ENCODE assay signal across 27 cellular contexts in genomic region chr6:11123978-11124377, GRCh38. TPM values are rescaled to one million over a fixed set of nuclear protein-coding genes. Genes with fewer than 3 reads are reported as not detected.
DNase-seq lines count a peak whose midpoint lies in the region; ATAC-seq and TF ChIP-seq lines count a peak whose summit lies in the region.
"Had no signal": no experiment of that assay in that cellular context is flagged by ENCODE, and none has a peak within 500 bp of the region (broad histone marks: within the 10 kb centered on the region; RNA-seq: fewer than 3 reads in every experiment).

No MANE protein-coding gene starts in this region.

- no peak for ATAC-seq in HG03159 (IDR thresholded peaks at IDR 0.05; ENCODE audit: unreplicated experiment)
- no peak for ATAC-seq in activated naive CD8-positive, alpha-beta T cell treated with anti-CD3 and anti-CD28 coated beads, Interleukin-2, amount 50 U/mL, for 24 hours
- ATAC-seq: right cardiac atrium had no signal

- H3K36me3 Mint-ChIP-seq in HFFc6 (ENCODE audit: low read depth) (peaks cover 14% of the 10 kb centered on the region), glutamatergic neuron (ENCODE audit: unreplicated experiment) (peaks cover 5% of the 10 kb centered on the region)
- H3K36me3 Mint-ChIP-seq in activated naive CD8-positive, alpha-beta T cell treated with anti-CD3 and anti-CD28 coated beads, Interleukin-2, amount 50 U/mL, for 24 hours (ENCODE audit: low read depth) = peaks cover 20% of the 10 kb centered on the region

- no peak overlapping the region for H3K27ac ChIP-seq in A673 (ENCODE audit: low read depth, low read length, poor library complexity, severe bottlenecking)
- H3K27ac ChIP-seq: dorsolateral prefrontal cortex, stomach, thyroid gland had no signal

- H3K27ac Mint-ChIP-seq in HFFc6 = no peak overlapping the region; the same call in 1 of the 2 replicates
- H3K27ac Mint-ChIP-seq in glutamatergic neuron (ENCODE audit: unreplicated experiment) = no peak overlapping the region
- no peak overlapping the region for H3K27ac Mint-ChIP-seq in activated naive CD8-positive, alpha-beta T cell treated with anti-CD3 and anti-CD28 coated beads, Interleukin-2, amount 50 U/mL, for 24 hours
- H3K27ac Mint-ChIP-seq: activated naive CD8-positive, alpha-beta T cell; activated T-cell treated with anti-CD3 and anti-CD28 coated beads, Interleukin-2, amount 50 U/mL, for 24 hours had no signal

- H3K4me3 ChIP-seq in A673 (ENCODE audit: low read depth, low read length, poor library complexity, severe bottlenecking) (no peak overlapping the region), cardiac fibroblast (replicated peaks in 1 of 2; ENCODE audit: low read depth in 2 of 2, low read length in 2 of 2) (no peak overlapping the region)
- H3K4me3 ChIP-seq: stomach, thyroid gland had no signal

- H3K9me3 Mint-ChIP-seq in HFFc6 (no peaks in the 10 kb centered on the region), glutamatergic neuron (ENCODE audit: unreplicated experiment) (peaks cover 2% of the 10 kb centered on the region)
- H3K9me3 Mint-ChIP-seq in activated naive CD8-positive, alpha-beta T cell treated with anti-CD3 and anti-CD28 coated beads, Interleukin-2, amount 50 U/mL, for 24 hours = no peaks in the 10 kb centered on the region
- H3K9me3 Mint-ChIP-seq: activated T-cell treated with anti-CD3 and anti-CD28 coated beads, Interleukin-2, amount 50 U/mL, for 24 hours; CD8-positive, alpha-beta memory T cell had no signal

- peaks cover 1% of the 10 kb centered on the region; the same call in 1 of the 2 replicates for H3K27me3 Mint-ChIP-seq in HFFc6 (ENCODE audit: insufficient read depth)
- H3K27me3 Mint-ChIP-seq in glutamatergic neuron (ENCODE audit: unreplicated experiment) = no peaks in the 10 kb centered on the region
- no peaks in the 10 kb centered on the region for H3K27me3 Mint-ChIP-seq in activated naive CD8-positive, alpha-beta T cell treated with anti-CD3 and anti-CD28 coated beads, Interleukin-2, amount 50 U/mL, for 24 hours
- H3K27me3 Mint-ChIP-seq: activated naive CD8-positive, alpha-beta T cell; activated T-cell treated with anti-CD3 and anti-CD28 coated beads, Interleukin-2, amount 50 U/mL, for 24 hours; CD8-positive, alpha-beta memory T cell had no signal

- BruUV-seq in A673 (replicated peaks; lab: Mats Ljungman, UMichigan) = no TSS peak

- DNase-seq in A673 (ENCODE audit: low spot score) = no peak
- no peak for DNase-seq in HFFc6
- DNase-seq in cardiac fibroblast (ENCODE audit: low read depth in 2 of 2) = no peak
- no peak for DNase-seq in glutamatergic neuron
- DNase-seq in RKO (ENCODE audit: low spot score) = no peak
- DNase-seq in COR-L47 (lab: John Stamatoyannopoulos, UW) = no peak
- DNase-seq in activated naive CD8-positive, alpha-beta T cell treated with anti-CD3 and anti-CD28 coated beads, Interleukin-2, amount 50 U/mL, for 24 hours = no peak
- DNase-seq: activated CD4-positive, CD25-positive, alpha-beta regulatory T cell; activated effector memory CD4-positive, alpha-beta T cell treated with anti-CD3 and anti-CD28 coated beads, Interleukin-2, amount 50 U/mL, for 16 hours; activated T-cell treated with anti-CD3 and anti-CD28 coated beads, Interleukin-2, amount 50 U/mL, for 24 hours; anterior cingulate cortex; CD8-positive, alpha-beta memory T cell; DMS 273 treated with DMSO at 0.1 percent for 48 hours; dorsolateral prefrontal cortex; IMR-90; mesendoderm; NCI-H1092 treated with DMSO at 0.1 percent for 48 hours; NCI-H524 treated with DMSO at 0.1 percent for 48 hours; OCI-M1; right cardiac atrium; stimulated activated CD4-positive, alpha-beta T cell treated with anti-CD3 and anti-CD28 coated beads, Interleukin-2, amount 100 ng/mL, for 48 hours; stomach; thyroid gland had no signal

- intact Hi-C loops in A673 (cut with micrococcal nuclease; ENCODE audit: unreplicated experiment) = no loop called here

- no peaks in the 10 kb centered on the region for H3K27me3 ChIP-seq in A673 (replicated peaks; ENCODE audit: insufficient read depth, low read depth, low read length, poor library complexity)
- H3K27me3 ChIP-seq: dorsolateral prefrontal cortex, stomach, thyroid gland had no signal

- no peak overlapping the region for H3K4me3 Mint-ChIP-seq in HFFc6
- H3K4me3 Mint-ChIP-seq in glutamatergic neuron (ENCODE audit: unreplicated experiment) = no peak overlapping the region
- H3K4me3 Mint-ChIP-seq in activated naive CD8-positive, alpha-beta T cell treated with anti-CD3 and anti-CD28 coated beads, Interleukin-2, amount 50 U/mL, for 24 hours = no peak overlapping the region
- H3K4me3 Mint-ChIP-seq: activated naive CD8-positive, alpha-beta T cell; activated T-cell treated with anti-CD3 and anti-CD28 coated beads, Interleukin-2, amount 50 U/mL, for 24 hours; CD8-positive, alpha-beta memory T cell had no signal

- peaks cover 29% of the 10 kb centered on the region for H3K4me1 Mint-ChIP-seq in HFFc6 (ENCODE audit: low read depth)
- H3K4me1 Mint-ChIP-seq in glutamatergic neuron (ENCODE audit: low read depth, unreplicated experiment) = peaks cover 3% of the 10 kb centered on the region
- H3K4me1 Mint-ChIP-seq in activated naive CD8-positive, alpha-beta T cell treated with anti-CD3 and anti-CD28 coated beads, Interleukin-2, amount 50 U/mL, for 24 hours = peaks cover 30% of the 10 kb centered on the region

- CTCF ChIA-PET in A673 (lab: Charles Lee) = no interaction called here

- no peaks in the 10 kb centered on the region for H3K36me3 ChIP-seq in A673 (ENCODE audit: insufficient read depth, low read length, poor library complexity, severe bottlenecking)
- H3K36me3 ChIP-seq: thyroid gland had no signal

- POLR2A ChIA-PET in A673 (lab: Charles Lee; ENCODE audit: low non-redundant PET) = no interaction called here

- TF ChIP-seq CTCF in A673 (conservative IDR thresholded peaks at IDR 0.05; ENCODE audit: low read depth, low read length) (peak; percentile 19; the same call in 1 of the 2 replicates), HFFc6 (IDR thresholded peaks at IDR 0.05) (peak; percentile 39; the same call in 1 of the 2 replicates), cardiac fibroblast (IDR thresholded peaks at IDR 0.05; ENCODE audit: low read depth, low read length) (peak; percentile 27), glutamatergic neuron (IDR thresholded peaks at IDR 0.05; ENCODE audit: partially characterized antibody, unreplicated experiment) (peak; percentile 32)

- peaks cover 24% of the 10 kb centered on the region for H3K4me1 ChIP-seq in A673 (ENCODE audit: insufficient read depth, low read length, poor library complexity, severe bottlenecking)
- H3K4me1 ChIP-seq: thyroid gland had no signal

- no peaks in the 10 kb centered on the region for H3K9me3 ChIP-seq in A673 (ENCODE audit: low read depth, low read length, poor library complexity, severe bottlenecking)
- H3K9me3 ChIP-seq: stomach, thyroid gland had no signal

RNA-seq across cellular contexts. Expression of gene ERVFRD-1, which starts 12.5 kb away (rescaled TPM):
- 0.09 and 0.11 TPM in 2 replicates for total RNA-seq in A673 (2021)
- not detected for total RNA-seq in HFFc6 (2021; fragmentation: NEBNext Ultra II Directional; extraction: Animal tissue kit (Norgen Biotek cat#: 25700))
- total RNA-seq in glutamatergic neuron (ENCODE audit: unreplicated experiment) = not detected
- total RNA-seq: CD8-positive, alpha-beta memory T cell; fibroblast of lung; IMR-90; T-helper 1 cell treated with Interleukin-12 subunit alpha and Interleukin-12 subunit beta and Interleukin-4 antibody, amounts not matched to agents 30 ng/mL and 1 ng/mL, for 36 hours; thyroid gland had no signal

RNA-seq across cellular contexts. Expression of gene SMIM13, which starts 30.3 kb away (rescaled TPM):
- total RNA-seq in A673 (2021) (16.8 and 18.9 TPM in 2 replicates), glutamatergic neuron (ENCODE audit: unreplicated experiment) (10.6 TPM)
- total RNA-seq in HFFc6 (2021; fragmentation: NEBNext Ultra II Directional; extraction: Animal tissue kit (Norgen Biotek cat#: 25700)) = 10 to 100 TPM; 11.9 to 16.5 (median 13.3) TPM
